ENCODE assay signal across 8 cellular contexts in the genomic region with DNA sequence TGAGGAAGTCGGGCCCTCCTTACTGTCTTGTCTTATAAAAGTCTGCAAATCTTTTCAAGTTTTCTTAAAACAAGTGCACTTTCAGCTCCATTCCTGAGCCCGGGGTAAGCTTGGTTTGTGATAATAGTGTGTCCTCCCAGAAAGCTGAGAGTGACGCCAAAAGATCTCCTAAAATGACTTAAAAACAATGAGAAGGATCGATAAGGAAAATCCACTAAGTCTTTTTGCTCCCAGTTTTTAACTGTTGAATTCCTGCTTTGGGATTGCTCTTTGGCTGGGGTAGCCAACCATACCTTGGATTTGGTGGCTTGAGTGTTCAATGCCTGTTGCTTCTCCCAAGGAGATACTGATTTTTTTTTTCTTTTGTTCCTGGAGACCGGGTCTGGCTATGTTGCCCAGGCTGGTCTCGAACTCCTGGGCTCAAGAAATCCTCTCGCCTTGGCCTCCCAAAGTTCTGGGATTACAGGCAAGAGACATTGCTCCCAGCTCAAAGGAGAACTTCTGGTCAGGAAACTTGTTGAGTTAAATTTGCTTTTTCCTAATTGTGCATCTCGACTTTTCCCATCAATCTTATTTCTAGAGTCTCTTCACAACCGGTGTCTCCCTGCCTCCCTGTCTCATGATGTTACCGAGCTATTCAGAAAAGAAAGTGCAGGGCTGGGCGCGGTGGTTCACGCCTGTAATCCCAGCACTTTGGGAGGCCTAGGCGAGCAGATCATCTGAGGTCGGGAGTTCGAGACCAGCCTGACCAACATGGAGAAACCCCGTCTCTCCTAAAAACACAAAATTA. TPM values are rescaled to one million over a fixed set of nuclear protein-coding genes. Genes with fewer than 3 reads are reported as not detected.
DNase-seq lines count a peak whose midpoint lies in the region; ATAC-seq, FAIRE-seq and TF ChIP-seq lines count a peak whose summit lies in the region.

No MANE protein-coding gene starts in this region.

- H3K4ac ChIP-seq in H1 (replicated peaks; ENCODE audit: insufficient read length, low read depth, low read length), result peak overlapping the region; percentile 40

- no peak overlapping the region for H2BK20ac ChIP-seq in H1 (ENCODE audit: low read length)

- TF ChIP-seq CTCF in CD14-positive monocyte (IDR thresholded peaks at IDR 0.05), result no peak
- no peak for TF ChIP-seq CTCF in PC-9 (conservative IDR thresholded peaks at IDR 0.05)
- no peak for TF ChIP-seq CTCF in H1 (IDR thresholded peaks at IDR 0.05; ENCODE audit: control extremely low read depth in 1 of 3, insufficient read depth in 1 of 3, low read depth in 1 of 3, low read length in 3 of 3)
- no peak for TF ChIP-seq CTCF in nephron (IDR thresholded peaks at IDR 0.05; ENCODE audit: unreplicated experiment in 3 of 3)

- peak overlapping the region; percentile 87 to 100 (median 97) for H3K27ac Mint-ChIP-seq in CD14-positive monocyte
- H3K27ac Mint-ChIP-seq in nephron, result peak overlapping the region; percentile 99

- H2AFZ ChIP-seq in PC-9, result no peak overlapping the region
- no peak overlapping the region for H2AFZ ChIP-seq in H1 (ENCODE audit: low read length)

- H3K36me3 ChIP-seq in PC-9 (ENCODE audit: low read depth), result peaks cover 33% of the 10 kb centered on the region
- H3K36me3 ChIP-seq in H1 (ENCODE audit: control insufficient read depth in 2 of 4, insufficient read depth in 4 of 4, low read length in 3 of 4), result peaks cover 7 to 41% (median 20%) of the 10 kb centered on the region in 4 experiments; a peak in 6 of 8 replicates

- no peak overlapping the region for H3K14ac ChIP-seq in H1 (ENCODE audit: insufficient read length)

- ATAC-seq in GM18861 (IDR thresholded peaks at IDR 0.05; ENCODE audit: unreplicated experiment), result no peak
- ATAC-seq in HG03354 (IDR thresholded peaks at IDR 0.05; ENCODE audit: poor library complexity, severe bottlenecking, unreplicated experiment), result no peak
- ATAC-seq in HG03520 (IDR thresholded peaks at IDR 0.05; ENCODE audit: unreplicated experiment), result no peak

- H3K36me3 Mint-ChIP-seq in CD14-positive monocyte, result peaks cover 18 to 20% of the 10 kb centered on the region in 2 donors
- H3K36me3 Mint-ChIP-seq in nephron (ENCODE audit: low read depth), result peaks cover 23% of the 10 kb centered on the region

- H3K27me3 Mint-ChIP-seq in CD14-positive monocyte (ENCODE audit: low read depth in 3 of 3) (peaks cover 0 to 4% (median 1%) of the 10 kb centered on the region in 3 donors), nephron (ENCODE audit: low read depth) (no peaks in the 10 kb centered on the region)

- no peak overlapping the region for H4K8ac ChIP-seq in H1 (ENCODE audit: extremely low read depth, insufficient read depth, low read length)

- H3K4me3 Mint-ChIP-seq in CD14-positive monocyte (peak overlapping the region; percentile 93 to 94), nephron (peak overlapping the region; percentile 96 to 99 (median 99))

- H3K4me1 ChIP-seq in PC-9 (replicated peaks; ENCODE audit: insufficient read depth) (peaks cover 34% of the 10 kb centered on the region), H1 (replicated peaks in 1 of 4; ENCODE audit: control insufficient read depth in 3 of 4, insufficient read depth in 4 of 4, low read length in 3 of 4) (peaks cover 9 to 20% (median 16%) of the 10 kb centered on the region in 4 experiments; a peak in 6 of 7 replicates)

- peak overlapping the region; percentile 91 for H3K18ac ChIP-seq in H1 (ENCODE audit: extremely low read depth, low read length)

- H3K27ac ChIP-seq in PC-9, result peak overlapping the region; percentile 96
- peak overlapping the region; percentile 72; the same call in 1 of the 2 replicates for H3K27ac ChIP-seq in H1 (ENCODE audit: low read depth, low read length)

- no peak for TF ChIP-seq POLR2A in H1 (IDR thresholded peaks at IDR 0.05; ENCODE audit: control extremely low read depth in 1 of 2, low read depth in 2 of 2, low read length in 2 of 2)

- H3K9me3 ChIP-seq in PC-9 (ENCODE audit: insufficient read depth, low read depth) (no peaks in the 10 kb centered on the region), H1 (ENCODE audit: insufficient read depth in 2 of 2, low read depth in 1 of 2, low read length in 1 of 2) (no peaks in the 10 kb centered on the region)

- DNase-seq in CD14-positive monocyte (ENCODE audit: low spot score) (no peak), PC-9 (no peak), H1 (ENCODE audit: low read depth in 1 of 2, low spot score in 2 of 2) (peak in 1 of 2 experiments; percentile 44), DMS153 treated with DMSO at 0.1 percent for 48 hours (lab: John Stamatoyannopoulos, UW; ENCODE audit: unreplicated experiment) (no peak)

- H3K79me1 ChIP-seq in H1 (ENCODE audit: low read depth, low read length), result no peaks in the 10 kb centered on the region; the same call in 1 of the 2 replicates

- intact Hi-C loops in CD14-positive monocyte (cut with micrococcal nuclease), result loop anchor here (5.0 to 10.0 kb wide), 5 partner anchors 168 to 798 kb away; partner anchors contain the start of genes EMILIN2 (in 1 of the 2) and SMCHD1 (in 1 of the 2)
- intact Hi-C loops in PC-9 (cut with micrococcal nuclease; ENCODE audit: unreplicated experiment), result loop anchor here (5.0 kb wide), 1 partner anchor 319 kb away; no protein-coding TSS in a partner anchor

- H3K9ac ChIP-seq in H1 (replicated peaks in 1 of 4; ENCODE audit: extremely low read depth in 1 of 4, low read depth in 3 of 4, low read length in 3 of 4), result peak overlapping the region; percentile 60 to 86 (median 80)

- WGBS in H1 (ENCODE audit: extremely low coverage in 1 of 2, insufficient coverage in 1 of 2, insufficient read length in 1 of 2, insufficient replicate concordance in 2 of 2, low coverage in 1 of 2, low lambda C conversion rate in 2 of 2, missing lambda C conversion rate in 1 of 2), 2 experiments, result 3% methylated on average over 17 of the region's 17 CpGs; no CpG with 5 or more reads in 1 of the 2 experiments

- peak overlapping the region; percentile 83 for H3K4me3 ChIP-seq in PC-9
- H3K4me3 ChIP-seq in H1 (ENCODE audit: extremely low read depth in 1 of 4, insufficient read depth in 2 of 4, low read depth in 3 of 4, low read length in 4 of 4), result peak overlapping the region; percentile 96 to 99 (median 98)

- peaks cover 0 to 3% (median 0%) of the 10 kb centered on the region in 7 donors for H3K9me3 Mint-ChIP-seq in CD14-positive monocyte
- no peaks in the 10 kb centered on the region for H3K9me3 Mint-ChIP-seq in nephron

- peak overlapping the region; percentile 95 for H3K56ac ChIP-seq in H1 (replicated peaks; ENCODE audit: insufficient read length, low read depth, low read length)

- peak overlapping the region; percentile 91 for H2BK5ac ChIP-seq in H1 (ENCODE audit: low read depth, low read length)

- H4K20me1 ChIP-seq in PC-9 (ENCODE audit: insufficient read depth) (peaks cover 34% of the 10 kb centered on the region), H1 (replicated peaks in 1 of 2; ENCODE audit: control insufficient read depth in 1 of 2, insufficient read depth in 2 of 2, low read length in 2 of 2) (peaks cover 2 to 10% of the 10 kb centered on the region in 2 experiments)

- H3K27me3 ChIP-seq in PC-9 (ENCODE audit: insufficient read depth, low read depth), result no peaks in the 10 kb centered on the region; the same call in 1 of the 2 replicates
- H3K27me3 ChIP-seq in H1 (replicated peaks in 1 of 4; ENCODE audit: control insufficient read depth in 3 of 4, extremely low read depth in 1 of 4, insufficient read depth in 3 of 4, low read length in 3 of 4), result no peaks in the 10 kb centered on the region

- no peak for TF ChIP-seq EP300 in H1 (IDR thresholded peaks at IDR 0.05; ENCODE audit: borderline replicate concordance in 1 of 2, low read depth in 2 of 2, low read length in 2 of 2)

- H3K4me1 Mint-ChIP-seq in CD14-positive monocyte (peaks cover 22% of the 10 kb centered on the region), nephron (peaks cover 48% of the 10 kb centered on the region)

- peak overlapping the region; percentile 87 for H4K5ac ChIP-seq in H1 (ENCODE audit: insufficient read length, low read depth, low read length)

- H4K91ac ChIP-seq in H1 (replicated peaks; ENCODE audit: insufficient read length, low read length), result peak overlapping the region; percentile 93

- H3K23ac ChIP-seq in H1 (ENCODE audit: insufficient read length), result no peak overlapping the region

- peaks cover 92% of the 10 kb centered on the region for H3K79me2 ChIP-seq in PC-9 (ENCODE audit: low read depth)
- H3K79me2 ChIP-seq in H1 (ENCODE audit: control insufficient read depth in 1 of 2, insufficient read depth in 2 of 2, low read length in 2 of 2), result peaks cover 39 to 94% of the 10 kb centered on the region in 2 experiments

- H2AK5ac ChIP-seq in H1 (ENCODE audit: low read depth, low read length), result no peak overlapping the region

- peaks cover 70% of the 10 kb centered on the region for H3F3A ChIP-seq in PC-9 (ENCODE audit: insufficient read depth, low read depth)

- TF ChIP-seq RAD21 in H1 (IDR thresholded peaks at IDR 0.05 in 1 of 2, conservative IDR thresholded peaks at IDR 0.05 in 1 of 2; ENCODE audit: low read depth in 2 of 2, low read length in 2 of 2), result no peak

- H3K9me2 ChIP-seq in PC-9 (ENCODE audit: insufficient read depth), result no peaks in the 10 kb centered on the region

- POLR2A ChIA-PET in PC-9 (lab: Charles Lee; ENCODE audit: unreplicated experiment) (interaction anchor here (0.6 to 1.0 kb wide), 11 partner anchors 13 to 319 kb away, joined by 3 to 17 read pairs (median 6); no protein-coding TSS in a partner anchor), H1 (lab: Charles Lee; ENCODE audit: partially characterized antibody) (interaction anchor here (0.7 to 8.2 kb wide), 15 partner anchors 9 to 212 kb away, joined by 3 to 68 read pairs (median 7); no protein-coding TSS in a partner anchor)

- H3K23me2 ChIP-seq in H1 (ENCODE audit: low read depth, low read length), result peaks cover 14% of the 10 kb centered on the region

- H3K4me2 ChIP-seq in PC-9, result peak overlapping the region; percentile 84
- H3K4me2 ChIP-seq in H1 (ENCODE audit: insufficient read depth in 1 of 2, low read depth in 2 of 2, low read length in 2 of 2), result peak overlapping the region; percentile 67 to 95

- no TSS peak for BruUV-seq in PC-9 (replicated peaks; lab: Mats Ljungman, UMichigan)

- H2BK15ac ChIP-seq in H1 (ENCODE audit: low read length), result no peak overlapping the region

- H2BK12ac ChIP-seq in H1 (ENCODE audit: low read depth, low read length), result peak overlapping the region; percentile 23; the same call in 1 of the 2 replicates

- CTCF ChIA-PET in PC-9 (lab: Charles Lee) (interaction anchor here (0.7 to 2.4 kb wide), 4 partner anchors 41 to 460 kb away, joined by 3 to 13 read pairs (median 4); no protein-coding TSS in a partner anchor), H1 (lab: Charles Lee; ENCODE audit: partially characterized antibody) (interaction anchor here (0.8 to 6.7 kb wide), 16 partner anchors 12 to 213 kb away, joined by 3 to 56 read pairs (median 8); no protein-coding TSS in a partner anchor)

- H2BK120ac ChIP-seq in H1 (replicated peaks; ENCODE audit: low read depth, low read length), result peak overlapping the region; percentile 25

- FAIRE-seq in H1 (lab: Jason Lieb, UNC), result no peak

RNA-seq across cellular contexts. Expression of gene TGIF1, which starts 3.0 kb away (rescaled TPM):
- 10 to 100 TPM; 32.2 to 39.8 TPM for polyA plus RNA-seq in CD14-positive monocyte
- 188 and 203 TPM in 2 replicates for total RNA-seq in PC-9 (2021)
- total RNA-seq in H1 (2021; fragmentation: NEBNext Ultra II Directional; extraction: Animal tissue kit (Norgen Biotek cat#: 25700)), result 259 and 262 TPM in 2 replicates
- 256 and 288 TPM in 2 replicates for polyA plus RNA-seq in H1 (2011; rRNA removed)
- 274 TPM for polyA plus RNA-seq in H1 (2011; cell fraction: cytosol; rRNA removed)
- polyA plus RNA-seq in H1 (2011; cell fraction: nucleus; rRNA removed), result 280 TPM
- polyA plus RNA-seq in H1 (2012, experiment 1 of 2), result 212 to 243 TPM (median 229 TPM) in 4 replicates
- 150 TPM for polyA plus RNA-seq in H1 (2012, experiment 2 of 2)
- 190 TPM for polyA plus RNA-seq in H1 (2013, experiment 1 of 2)
- 187 TPM for polyA plus RNA-seq in H1 (2013, experiment 2 of 2)
- 288 and 445 TPM in 2 replicates for polyA minus RNA-seq in H1 (2011; rRNA and poly(A)+ RNA removed)
- polyA minus RNA-seq in H1 (2011; cell fraction: cytosol; rRNA and poly(A)+ RNA removed), result 110 TPM
- polyA minus RNA-seq in H1 (2011; cell fraction: nucleus; rRNA and poly(A)+ RNA removed), result 155 TPM
